ENCODE assay signal across 12 cellular contexts in genomic region chr7:74343281-74344127, GRCh38. TPM values are rescaled to one million over a fixed set of nuclear protein-coding genes. Genes with fewer than 3 reads are reported as not detected.
DNase-seq lines count a peak whose midpoint lies in the region; ATAC-seq and TF ChIP-seq lines count a peak whose summit lies in the region.
"Had no signal": no experiment of that assay in that cellular context is flagged by ENCODE, and none has a peak within 500 bp of the region (broad histone marks: within the 10 kb centered on the region; RNA-seq: fewer than 3 reads in every experiment).

No MANE protein-coding gene starts in this region.

- no peaks in the 10 kb centered on the region for H3K9me3 ChIP-seq in suprapubic skin

- 76% methylated on average over 14 of the region's 14 CpGs for WGBS in suprapubic skin

- no peak for TF ChIP-seq EP300 in suprapubic skin (IDR thresholded peaks at IDR 0.05)

- TF ChIP-seq CTCF in 22Rv1 (IDR thresholded peaks at IDR 0.05) = no peak
- TF ChIP-seq CTCF in foreskin fibroblast (IDR thresholded peaks at IDR 0.05; ENCODE audit: low read depth, low read length) = no peak
- no peak for TF ChIP-seq CTCF in suprapubic skin (IDR thresholded peaks at IDR 0.05)

- H3K36me3 Mint-ChIP-seq in T-cell = no peaks in the 10 kb centered on the region

- TF ChIP-seq POLR2A in suprapubic skin (IDR thresholded peaks at IDR 0.05) = no peak

- no peak overlapping the region for H3K4me3 Mint-ChIP-seq in T-cell

- H3K27me3 ChIP-seq in suprapubic skin = no peaks in the 10 kb centered on the region
- H3K27me3 ChIP-seq: cardiac muscle cell had no signal

- H3K27ac ChIP-seq in 22Rv1 (peak overlapping the region; percentile 30; the same call in 1 of the 2 replicates), suprapubic skin (no peak overlapping the region)
- H3K27ac ChIP-seq: cardiac muscle cell had no signal

- no peak overlapping the region for H3K27ac Mint-ChIP-seq in T-cell

- no peaks in the 10 kb centered on the region for H3K4me1 ChIP-seq in suprapubic skin

- no peaks in the 10 kb centered on the region for H3K27me3 Mint-ChIP-seq in T-cell

- DNase-seq in GM04503 (ENCODE audit: low read depth) = peak; percentile 44
- DNase-seq in foreskin fibroblast = peak; percentile 75 to 82
- DNase-seq in suprapubic skin (ENCODE audit: low spot score in 2 of 2) = no peak
- DNase-seq in T-cell = no peak
- DNase-seq in NCI-H510A (lab: John Stamatoyannopoulos, UW) = no peak
- DNase-seq: activated CD4-positive, CD25-positive, alpha-beta regulatory T cell; DMS 273 treated with DMSO at 0.1 percent for 48 hours; NCI-H2227 treated with DMSO at 0.1 percent for 48 hours had no signal

- POLR2A ChIA-PET in T-cell (lab: Charles Lee) = no interaction called here

- ATAC-seq in SK-N-SH treated with all-trans-retinoic acid at 6 μM for 48 hours (peak; percentile 91), T-cell (replicated peaks in 1 of 4) (no peak), HG03159 (IDR thresholded peaks at IDR 0.05; ENCODE audit: unreplicated experiment) (no peak)

- no peaks in the 10 kb centered on the region for H3K9me3 Mint-ChIP-seq in T-cell

- no peak overlapping the region for H3K4me3 ChIP-seq in foreskin fibroblast (ENCODE audit: low read depth in 1 of 2, low read length in 2 of 2)
- no peak overlapping the region for H3K4me3 ChIP-seq in suprapubic skin
- H3K4me3 ChIP-seq: cardiac muscle cell had no signal

- peaks cover 0 to under 1% (median 0%) of the 10 kb centered on the region in 3 donors for H3K4me1 Mint-ChIP-seq in T-cell

- CTCF ChIA-PET in T-cell (lab: Charles Lee) = no interaction called here

- peaks cover 10% of the 10 kb centered on the region for H3K36me3 ChIP-seq in suprapubic skin
- H3K36me3 ChIP-seq: cardiac muscle cell had no signal

TF ChIP-seq in SK-N-SH treated with all-trans-retinoic acid at 6 μM for 48 hours, 23 proteins besides CTCF, POLR2A, EP300 and RAD21:
- no peak for TF ChIP-seq ZNF70 (CRISPR knock-in tag; IDR thresholded peaks at IDR 0.05)
- TF ChIP-seq, protein P1, sequence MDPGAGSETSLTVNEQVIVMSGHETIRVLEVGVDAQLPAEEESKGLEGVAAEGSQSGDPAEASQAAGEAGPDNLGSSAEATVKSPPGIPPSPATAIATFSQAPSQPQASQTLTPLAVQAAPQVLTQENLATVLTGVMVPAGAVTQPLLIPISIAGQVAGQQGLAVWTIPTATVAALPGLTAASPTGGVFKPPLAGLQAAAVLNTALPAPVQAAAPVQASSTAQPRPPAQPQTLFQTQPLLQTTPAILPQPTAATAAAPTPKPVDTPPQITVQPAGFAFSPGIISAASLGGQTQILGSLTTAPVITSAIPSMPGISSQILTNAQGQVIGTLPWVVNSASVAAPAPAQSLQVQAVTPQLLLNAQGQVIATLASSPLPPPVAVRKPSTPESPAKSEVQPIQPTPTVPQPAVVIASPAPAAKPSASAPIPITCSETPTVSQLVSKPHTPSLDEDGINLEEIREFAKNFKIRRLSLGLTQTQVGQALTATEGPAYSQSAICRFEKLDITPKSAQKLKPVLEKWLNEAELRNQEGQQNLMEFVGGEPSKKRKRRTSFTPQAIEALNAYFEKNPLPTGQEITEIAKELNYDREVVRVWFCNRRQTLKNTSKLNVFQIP (CRISPR knock-in tag; IDR thresholded peaks at IDR 0.05; ENCODE audit: borderline replicate concordance, low read depth) = no peak
- no peak for TF ChIP-seq RARB (CRISPR knock-in tag; IDR thresholded peaks at IDR 0.05)
- TF ChIP-seq ZFP30 (CRISPR knock-in tag; IDR thresholded peaks at IDR 0.05) = no peak
- no peak for TF ChIP-seq CSRNP3 (CRISPR knock-in tag; IDR thresholded peaks at IDR 0.05)
- TF ChIP-seq, protein P2, sequence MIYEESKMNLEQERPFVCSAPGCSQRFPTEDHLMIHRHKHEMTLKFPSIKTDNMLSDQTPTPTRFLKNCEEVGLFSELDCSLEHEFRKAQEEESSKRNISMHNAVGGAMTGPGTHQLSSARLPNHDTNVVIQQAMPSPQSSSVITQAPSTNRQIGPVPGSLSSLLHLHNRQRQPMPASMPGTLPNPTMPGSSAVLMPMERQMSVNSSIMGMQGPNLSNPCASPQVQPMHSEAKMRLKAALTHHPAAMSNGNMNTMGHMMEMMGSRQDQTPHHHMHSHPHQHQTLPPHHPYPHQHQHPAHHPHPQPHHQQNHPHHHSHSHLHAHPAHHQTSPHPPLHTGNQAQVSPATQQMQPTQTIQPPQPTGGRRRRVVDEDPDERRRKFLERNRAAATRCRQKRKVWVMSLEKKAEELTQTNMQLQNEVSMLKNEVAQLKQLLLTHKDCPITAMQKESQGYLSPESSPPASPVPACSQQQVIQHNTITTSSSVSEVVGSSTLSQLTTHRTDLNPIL (CRISPR knock-in tag; IDR thresholded peaks at IDR 0.05; ENCODE audit: low read depth) = no peak
- no peak for TF ChIP-seq ZNF8 (CRISPR knock-in tag; IDR thresholded peaks at IDR 0.05)
- no peak for TF ChIP-seq ZC3H10 (CRISPR knock-in tag; IDR thresholded peaks at IDR 0.05)
- TF ChIP-seq ISL1 (CRISPR knock-in tag; IDR thresholded peaks at IDR 0.05) = no peak
- no peak for TF ChIP-seq ZNF565 (CRISPR knock-in tag; conservative IDR thresholded peaks at IDR 0.05; ENCODE audit: low read depth)
- no peak for TF ChIP-seq OSR1 (CRISPR knock-in tag; IDR thresholded peaks at IDR 0.05)
- no peak for TF ChIP-seq TCF4 (CRISPR knock-in tag; IDR thresholded peaks at IDR 0.05; ENCODE audit: borderline replicate concordance)
- TF ChIP-seq, protein P3, sequence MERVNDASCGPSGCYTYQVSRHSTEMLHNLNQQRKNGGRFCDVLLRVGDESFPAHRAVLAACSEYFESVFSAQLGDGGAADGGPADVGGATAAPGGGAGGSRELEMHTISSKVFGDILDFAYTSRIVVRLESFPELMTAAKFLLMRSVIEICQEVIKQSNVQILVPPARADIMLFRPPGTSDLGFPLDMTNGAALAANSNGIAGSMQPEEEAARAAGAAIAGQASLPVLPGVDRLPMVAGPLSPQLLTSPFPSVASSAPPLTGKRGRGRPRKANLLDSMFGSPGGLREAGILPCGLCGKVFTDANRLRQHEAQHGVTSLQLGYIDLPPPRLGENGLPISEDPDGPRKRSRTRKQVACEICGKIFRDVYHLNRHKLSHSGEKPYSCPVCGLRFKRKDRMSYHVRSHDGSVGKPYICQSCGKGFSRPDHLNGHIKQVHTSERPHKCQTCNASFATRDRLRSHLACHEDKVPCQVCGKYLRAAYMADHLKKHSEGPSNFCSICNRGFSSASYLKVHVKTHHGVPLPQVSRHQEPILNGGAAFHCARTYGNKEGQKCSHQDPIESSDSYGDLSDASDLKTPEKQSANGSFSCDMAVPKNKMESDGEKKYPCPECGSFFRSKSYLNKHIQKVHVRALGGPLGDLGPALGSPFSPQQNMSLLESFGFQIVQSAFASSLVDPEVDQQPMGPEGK (CRISPR knock-in tag; IDR thresholded peaks at IDR 0.05; ENCODE audit: borderline replicate concordance) = no peak
- no peak for TF ChIP-seq PPARA (CRISPR knock-in tag; IDR thresholded peaks at IDR 0.05; ENCODE audit: borderline replicate concordance)
- no peak for TF ChIP-seq GLIS3 (CRISPR knock-in tag; IDR thresholded peaks at IDR 0.05)
- TF ChIP-seq CSDC2 (CRISPR knock-in tag; IDR thresholded peaks at IDR 0.05) = no peak
- no peak for TF ChIP-seq TOX (CRISPR knock-in tag; IDR thresholded peaks at IDR 0.05; ENCODE audit: borderline replicate concordance)
- no peak for TF ChIP-seq BACH2 (CRISPR knock-in tag; IDR thresholded peaks at IDR 0.05; ENCODE audit: borderline replicate concordance)
- no peak for TF ChIP-seq ZFP3 (CRISPR knock-in tag; IDR thresholded peaks at IDR 0.05)
- TF ChIP-seq SNAI2 (CRISPR knock-in tag; IDR thresholded peaks at IDR 0.05) = no peak

RNA-seq across cellular contexts. Expression of gene CLIP2, which starts 54.3 kb away (rescaled TPM):
- 10 to 100 TPM; 26.9 to 73.6 (median 32.5) TPM for total RNA-seq in suprapubic skin
- total RNA-seq in T-cell = 1 to 10 TPM; 3.1 to 8.5 (median 6.3) TPM

Comparison
In these comparisons a context has a peak if more than half of its experiments do, and no peak if none do; other contexts are left out.
1. DNase-seq: peak in GM04503 (single experiment) and foreskin fibroblast (2 of 2); none in suprapubic skin (0 of 2), T-cell (0 of 34) and NCI-H510A (single experiment).